10 cellular contexts compared by ENCODE assay signal in genomic region chr20:2151805-2152727, GRCh38. TPM values are rescaled to one million over a fixed set of nuclear protein-coding genes. Genes with fewer than 3 reads are reported as not detected.
DNase-seq lines count a peak whose midpoint lies in the region; ATAC-seq and TF ChIP-seq lines count a peak whose summit lies in the region.
"Had no signal": no experiment of that assay in that cellular context is flagged by ENCODE, and none has a peak within 500 bp of the region (broad histone marks: within the 10 kb centered on the region; RNA-seq: fewer than 3 reads in every experiment).

No MANE protein-coding gene starts in this region.

- H2BK12ac ChIP-seq in mesenchymal stem cell (ENCODE audit: low read length in 2 of 2): no peak overlapping the region

- no peak overlapping the region for H2AFZ ChIP-seq in mesenchymal stem cell (ENCODE audit: low read depth, low read length)

- peak overlapping the region; percentile 52 for H3K9ac ChIP-seq in mesenchymal stem cell (ENCODE audit: low read length)

- no peak overlapping the region for H3K23ac ChIP-seq in mesenchymal stem cell (ENCODE audit: low read length in 2 of 2)

- H3K36me3 Mint-ChIP-seq in activated naive CD4-positive, alpha-beta T cell treated with anti-CD3 and anti-CD28 coated beads, Interleukin-2, amount 50 U/mL, for 72 hours: no peaks in the 10 kb centered on the region

- H3K4me3 ChIP-seq in AG09309 (ENCODE audit: control insufficient read depth, low read depth, low read length) (no peak overlapping the region), mesenchymal stem cell (ENCODE audit: insufficient read depth in 1 of 2, low read depth in 1 of 2, low read length in 2 of 2) (no peak overlapping the region), lower leg skin (ENCODE audit: low read depth, poor library complexity, severe bottlenecking) (no peak overlapping the region)

- TF ChIP-seq CTCF in AG09309 (IDR thresholded peaks at IDR 0.05; ENCODE audit: control insufficient read depth, insufficient read depth, low read depth, low read length, missing control alignments) (no peak), lower leg skin (IDR thresholded peaks at IDR 0.05) (no peak)

- H3K79me1 ChIP-seq in mesenchymal stem cell (replicated peaks; ENCODE audit: low read length, poor library complexity, severe bottlenecking): peaks cover 13% of the 10 kb centered on the region

- no peak overlapping the region for H3K4me2 ChIP-seq in mesenchymal stem cell (ENCODE audit: low read length, poor library complexity, severe bottlenecking)

- H4K8ac ChIP-seq in mesenchymal stem cell (ENCODE audit: low read length): no peak overlapping the region

- H2BK15ac ChIP-seq in mesenchymal stem cell (ENCODE audit: low read depth, poor library complexity, severe bottlenecking): no peak overlapping the region

- H3K9me3 ChIP-seq in mesenchymal stem cell (ENCODE audit: control insufficient read depth, low read length): no peaks in the 10 kb centered on the region

- peaks cover 3% of the 10 kb centered on the region for H3K4me1 ChIP-seq in mesenchymal stem cell (ENCODE audit: control insufficient read depth, insufficient read depth, low read depth, low read length)

- H3K14ac ChIP-seq in mesenchymal stem cell (ENCODE audit: low read length in 2 of 2): peak overlapping the region in 1 of 2 experiments; percentile 26

- no peak overlapping the region for H2AK5ac ChIP-seq in mesenchymal stem cell (ENCODE audit: low read length, severe bottlenecking)

- TF ChIP-seq POLR2A in lower leg skin (IDR thresholded peaks at IDR 0.05): no peak

- H3K27ac Mint-ChIP-seq in activated naive CD4-positive, alpha-beta T cell treated with anti-CD3 and anti-CD28 coated beads, Interleukin-2, amount 50 U/mL, for 72 hours: no peak overlapping the region
- H3K27ac Mint-ChIP-seq: dendritic cell treated with granulocyte-macrophage colony-stimulating factor and Interleukin-4, amounts not matched to agents 40 ng/mL and 50 ng/mL, for 4 days; immature natural killer cell had no signal

- WGBS in mesenchymal stem cell: 59% methylated on average over 4 of the region's 7 CpGs
- 41 to 49% methylated on average over 7 of the region's 7 CpGs for WGBS in lower leg skin, 2 donors

- H3K4ac ChIP-seq in mesenchymal stem cell (ENCODE audit: low read depth in 1 of 2, low read length in 2 of 2): no peak overlapping the region

- peak; percentile 40 for DNase-seq in AG09309 (ENCODE audit: low read depth)
- peak; percentile 80 for DNase-seq in HS-5 (ENCODE audit: low read depth)
- peak; percentile 75 for DNase-seq in mesenchymal stem cell
- DNase-seq in NOMO-1 (lab: John Stamatoyannopoulos, UW; ENCODE audit: unreplicated experiment in 2 of 2): no peak
- DNase-seq in lower leg skin (ENCODE audit: low spot score in 2 of 2): no peak
- DNase-seq in activated naive CD4-positive, alpha-beta T cell treated with anti-CD3 and anti-CD28 coated beads, Interleukin-2, amount 50 U/mL, for 72 hours (ENCODE audit: low spot score in 2 of 2): no peak
- DNase-seq: immature natural killer cell had no signal

- intact Hi-C loops in lower leg skin (cut with DNase I; ENCODE audit: low total_unique reads): no loop called here

- no peak overlapping the region for H3K27ac ChIP-seq in mesenchymal stem cell (ENCODE audit: low read length, poor library complexity, severe bottlenecking)

- peaks cover 13 to 21% of the 10 kb centered on the region in 2 experiments for H3K36me3 ChIP-seq in mesenchymal stem cell (ENCODE audit: control insufficient read depth in 1 of 2, insufficient read depth in 2 of 2, low read depth in 1 of 2, low read length in 2 of 2)

- H4K91ac ChIP-seq in mesenchymal stem cell (ENCODE audit: low read length): no peak overlapping the region

- no peak overlapping the region for H2BK120ac ChIP-seq in mesenchymal stem cell (ENCODE audit: low read depth, low read length)

- no peak overlapping the region for H2BK5ac ChIP-seq in mesenchymal stem cell (ENCODE audit: low read depth, low read length, poor library complexity, severe bottlenecking)

- ATAC-seq in esophagus mucosa (peak; percentile 73), GM18873 (IDR thresholded peaks at IDR 0.05; ENCODE audit: low FRiP score, unreplicated experiment) (no peak)
- ATAC-seq in activated naive CD4-positive, alpha-beta T cell treated with anti-CD3 and anti-CD28 coated beads, Interleukin-2, amount 50 U/mL, for 72 hours: no peak

- peak overlapping the region in 1 of 2 experiments; percentile 28 for H3K18ac ChIP-seq in mesenchymal stem cell (ENCODE audit: low read depth in 1 of 2, low read length in 2 of 2)

- H3K9me3 Mint-ChIP-seq in activated naive CD4-positive, alpha-beta T cell treated with anti-CD3 and anti-CD28 coated beads, Interleukin-2, amount 50 U/mL, for 72 hours: no peaks in the 10 kb centered on the region
- H3K9me3 Mint-ChIP-seq: dendritic cell treated with granulocyte-macrophage colony-stimulating factor and Interleukin-4, amounts not matched to agents 40 ng/mL and 50 ng/mL, for 4 days; immature natural killer cell had no signal

- H3K27me3 ChIP-seq in mesenchymal stem cell (ENCODE audit: control insufficient read depth in 1 of 2, insufficient read depth in 1 of 2, low read length in 2 of 2): no peaks in the 10 kb centered on the region

RNA-seq across cellular contexts. Expression of gene STK35, which starts 50.4 kb away (rescaled TPM):
- total RNA-seq in esophagus mucosa (19.1 TPM), lower leg skin (10 to 100 TPM; 16.2 to 28.8 (median 21.5) TPM)
- polyA plus RNA-seq in mesenchymal stem cell (2013, experiment 1 of 2): 11.0 TPM
- polyA plus RNA-seq in mesenchymal stem cell (2013, experiment 2 of 2): 10.8 TPM
- total RNA-seq in activated naive CD4-positive, alpha-beta T cell treated with anti-CD3 and anti-CD28 coated beads, Interleukin-2, amount 50 U/mL, for 72 hours: 10 to 100 TPM; 23.5 to 23.8 TPM

Comparison
In these comparisons a context has a peak if more than half of its experiments do, and no peak if none do; other contexts are left out.
1. DNase-seq: peak in AG09309 (single experiment), HS-5 (single experiment) and mesenchymal stem cell (single experiment); none in NOMO-1 (0 of 2), lower leg skin (0 of 2) and activated naive CD4-positive, alpha-beta T cell treated with anti-CD3 and anti-CD28 coated beads, Interleukin-2, amount 50 U/mL, for 72 hours (0 of 2).